2 cellular contexts compared by ENCODE assay signal in the genomic region with DNA sequence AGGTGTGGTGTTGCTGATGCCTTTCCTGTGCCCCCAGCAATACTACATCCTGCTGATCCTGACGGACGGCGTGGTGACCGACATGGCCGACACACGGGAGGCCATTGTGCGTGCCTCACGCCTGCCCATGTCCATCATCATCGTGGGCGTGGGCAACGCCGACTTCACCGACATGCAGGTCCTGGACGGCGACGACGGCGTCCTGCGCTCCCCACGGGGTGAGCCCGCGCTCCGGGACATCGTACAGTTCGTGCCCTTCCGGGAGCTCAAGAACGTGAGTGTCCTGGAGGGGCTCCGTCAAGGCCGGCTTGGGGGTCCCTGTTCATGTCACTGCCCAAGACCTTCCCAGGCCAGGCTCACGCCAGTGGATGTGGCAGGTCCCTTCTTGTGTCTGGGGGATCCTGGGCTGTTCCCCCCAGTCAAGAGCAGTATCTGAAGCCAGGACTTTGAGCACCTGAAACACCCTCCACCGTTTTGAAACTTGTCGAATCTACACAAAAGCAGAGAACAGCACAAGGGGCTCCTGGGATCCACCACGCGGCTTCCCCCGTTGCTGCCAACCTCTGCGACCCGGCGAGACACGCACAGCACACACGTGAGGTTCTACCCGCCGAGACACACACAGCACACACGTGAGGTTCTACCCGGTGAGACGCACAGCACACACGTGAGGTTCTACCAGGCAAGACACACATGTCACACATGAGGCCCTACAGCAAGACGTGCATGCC.
TF ChIP-seq lines count a peak whose summit lies in the region.

No MANE protein-coding gene starts in this region.

TF ChIP-seq in HCT116, 20 proteins besides CTCF, POLR2A, EP300 and RAD21:
- TF ChIP-seq YY1 (IDR thresholded peaks at IDR 0.05; ENCODE audit: extremely low read depth, insufficient replicate concordance, low read depth, low read length) = no peak
- TF ChIP-seq ZNF274 (IDR thresholded peaks at IDR 0.05; ENCODE audit: low read depth, low read length) = no peak
- no peak for TF ChIP-seq SIN3A (IDR thresholded peaks at IDR 0.05; ENCODE audit: low read depth)
- no peak for TF ChIP-seq ELF1 (IDR thresholded peaks at IDR 0.05; ENCODE audit: borderline replicate concordance, low read depth)
- TF ChIP-seq EZH2 (IDR thresholded peaks at IDR 0.05) = no peak
- no peak for TF ChIP-seq EGR1 (IDR thresholded peaks at IDR 0.05; ENCODE audit: low read depth)
- no peak for TF ChIP-seq EZH2phosphoT487 (IDR thresholded peaks at IDR 0.05; ENCODE audit: borderline replicate concordance)

TF ChIP-seq in K562, 482 proteins besides CTCF, POLR2A, EP300 and RAD21:
- TF ChIP-seq POLR2G (IDR thresholded peaks at IDR 0.05; ENCODE audit: low read depth, low read length) (peak; percentile 46), NBN (IDR thresholded peaks at IDR 0.05; ENCODE audit: low read depth) (no peak), OTX1 (CRISPR knock-in tag; IDR thresholded peaks at IDR 0.05) (no peak)
- TF ChIP-seq, protein P1, sequence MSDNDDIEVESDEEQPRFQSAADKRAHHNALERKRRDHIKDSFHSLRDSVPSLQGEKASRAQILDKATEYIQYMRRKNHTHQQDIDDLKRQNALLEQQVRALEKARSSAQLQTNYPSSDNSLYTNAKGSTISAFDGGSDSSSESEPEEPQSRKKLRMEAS (CRISPR knock-in tag; IDR thresholded peaks at IDR 0.05) = peak; percentile 25; the same call in 1 of the 2 replicates
